ENCODE assay signal across 1 cellular context in the genomic region with DNA sequence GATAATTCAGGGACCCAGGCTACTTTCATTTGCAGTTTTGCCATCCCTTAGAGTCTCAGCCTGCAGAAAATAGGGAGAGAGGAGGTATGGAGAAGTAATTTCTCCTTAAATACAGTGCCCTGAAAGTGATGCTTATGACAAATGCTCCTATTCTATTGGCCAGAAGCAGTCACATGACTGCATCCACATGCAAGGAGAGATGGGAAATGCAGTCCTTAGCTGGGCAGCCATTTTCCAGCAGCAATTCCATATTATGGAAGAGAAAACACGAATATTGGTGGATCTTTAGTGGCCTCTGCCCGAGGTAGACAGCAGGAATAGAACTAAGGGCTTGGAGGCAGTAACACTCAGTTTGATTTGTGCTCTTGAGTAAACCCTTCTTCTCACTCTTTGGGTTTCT.
TF ChIP-seq lines count a peak whose summit lies in the region.

No MANE protein-coding gene starts in this region.

TF ChIP-seq in HepG2, 621 proteins besides CTCF, POLR2A, EP300 and RAD21 (continued from another document):
- TF ChIP-seq, protein P1, sequence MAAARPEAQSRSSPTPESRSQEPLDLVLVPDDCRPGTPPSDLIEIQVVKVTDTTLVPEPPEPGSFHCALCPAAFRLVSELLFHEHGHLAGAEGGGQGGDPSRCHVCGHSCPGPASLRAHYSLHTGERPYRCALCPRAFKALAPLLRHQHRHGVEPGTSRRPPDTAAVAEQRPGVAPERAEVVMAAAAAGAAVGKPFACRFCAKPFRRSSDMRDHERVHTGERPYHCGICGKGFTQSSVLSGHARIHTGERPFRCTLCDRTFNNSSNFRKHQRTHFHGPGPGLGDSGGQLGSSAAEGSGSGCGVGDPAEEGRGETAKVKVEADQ (CRISPR knock-in tag; IDR thresholded peaks at IDR 0.05; ENCODE audit: borderline replicate concordance) = no peak
- no peak for TF ChIP-seq JUND (CRISPR knock-in tag; IDR thresholded peaks at IDR 0.05)
- TF ChIP-seq YY1 (IDR thresholded peaks at IDR 0.05; ENCODE audit: insufficient read depth, insufficient replicate concordance, low read depth, low read length) = peak; percentile 71
- TF ChIP-seq ZNF781 (CRISPR knock-in tag; IDR thresholded peaks at IDR 0.05; ENCODE audit: borderline replicate concordance, not compliant biosample characterization) = no peak
- TF ChIP-seq ZFX (CRISPR knock-in tag; IDR thresholded peaks at IDR 0.05; ENCODE audit: low read depth) = no peak
- TF ChIP-seq SMAD3 (CRISPR knock-in tag; IDR thresholded peaks at IDR 0.05) = no peak
- TF ChIP-seq, protein P2, sequence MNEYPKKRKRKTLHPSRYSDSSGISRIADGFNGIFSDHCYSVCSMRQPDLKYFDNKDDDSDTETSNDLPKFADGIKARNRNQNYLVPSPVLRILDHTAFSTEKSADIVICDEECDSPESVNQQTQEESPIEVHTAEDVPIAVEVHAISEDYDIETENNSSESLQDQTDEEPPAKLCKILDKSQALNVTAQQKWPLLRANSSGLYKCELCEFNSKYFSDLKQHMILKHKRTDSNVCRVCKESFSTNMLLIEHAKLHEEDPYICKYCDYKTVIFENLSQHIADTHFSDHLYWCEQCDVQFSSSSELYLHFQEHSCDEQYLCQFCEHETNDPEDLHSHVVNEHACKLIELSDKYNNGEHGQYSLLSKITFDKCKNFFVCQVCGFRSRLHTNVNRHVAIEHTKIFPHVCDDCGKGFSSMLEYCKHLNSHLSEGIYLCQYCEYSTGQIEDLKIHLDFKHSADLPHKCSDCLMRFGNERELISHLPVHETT (CRISPR knock-in tag; conservative IDR thresholded peaks at IDR 0.05) = no peak
- TF ChIP-seq ZNF510 (CRISPR knock-in tag; IDR thresholded peaks at IDR 0.05; ENCODE audit: low read depth) = no peak
- TF ChIP-seq ZSCAN12 (CRISPR knock-in tag; IDR thresholded peaks at IDR 0.05) = no peak
- TF ChIP-seq XRCC5 (optimal IDR thresholded peaks at IDR 0.05; ENCODE audit: low read length) = no peak
- TF ChIP-seq, protein P3, sequence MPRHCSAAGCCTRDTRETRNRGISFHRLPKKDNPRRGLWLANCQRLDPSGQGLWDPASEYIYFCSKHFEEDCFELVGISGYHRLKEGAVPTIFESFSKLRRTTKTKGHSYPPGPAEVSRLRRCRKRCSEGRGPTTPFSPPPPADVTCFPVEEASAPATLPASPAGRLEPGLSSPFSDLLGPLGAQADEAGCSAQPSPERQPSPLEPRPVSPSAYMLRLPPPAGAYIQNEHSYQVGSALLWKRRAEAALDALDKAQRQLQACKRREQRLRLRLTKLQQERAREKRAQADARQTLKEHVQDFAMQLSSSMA (CRISPR knock-in tag; IDR thresholded peaks at IDR 0.05) = no peak
- peak; percentile 39; the same call in 1 of the 2 replicates for TF ChIP-seq HCFC1 (IDR thresholded peaks at IDR 0.05; ENCODE audit: low read depth, low read length)
- TF ChIP-seq THAP11 (CRISPR knock-in tag; IDR thresholded peaks at IDR 0.05) = peak; percentile 94
- no peak for TF ChIP-seq AGO2 (optimal IDR thresholded peaks at IDR 0.05; ENCODE audit: low read depth, low read length)
- no peak for TF ChIP-seq CBX2 (IDR thresholded peaks at IDR 0.05; ENCODE audit: low read depth, low read length)
- TF ChIP-seq CBX2 (CRISPR knock-in tag; IDR thresholded peaks at IDR 0.05; ENCODE audit: low read depth) = no peak
- no peak for TF ChIP-seq MYNN (CRISPR knock-in tag; IDR thresholded peaks at IDR 0.05; ENCODE audit: low read depth)
- TF ChIP-seq, protein P4, sequence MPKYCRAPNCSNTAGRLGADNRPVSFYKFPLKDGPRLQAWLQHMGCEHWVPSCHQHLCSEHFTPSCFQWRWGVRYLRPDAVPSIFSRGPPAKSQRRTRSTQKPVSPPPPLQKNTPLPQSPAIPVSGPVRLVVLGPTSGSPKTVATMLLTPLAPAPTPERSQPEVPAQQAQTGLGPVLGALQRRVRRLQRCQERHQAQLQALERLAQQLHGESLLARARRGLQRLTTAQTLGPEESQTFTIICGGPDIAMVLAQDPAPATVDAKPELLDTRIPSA (CRISPR knock-in tag; IDR thresholded peaks at IDR 0.05; ENCODE audit: borderline replicate concordance) = no peak
- no peak for TF ChIP-seq EED (CRISPR knock-in tag; IDR thresholded peaks at IDR 0.05)
- TF ChIP-seq HIVEP1 (CRISPR knock-in tag; IDR thresholded peaks at IDR 0.05) = no peak
- TF ChIP-seq NFYB (CRISPR knock-in tag; IDR thresholded peaks at IDR 0.05) = peak; percentile 55
- TF ChIP-seq PHF21A (CRISPR knock-in tag; IDR thresholded peaks at IDR 0.05) = no peak
- no peak for TF ChIP-seq SP4 (CRISPR knock-in tag; IDR thresholded peaks at IDR 0.05)
- TF ChIP-seq ZNF143 (CRISPR knock-in tag; IDR thresholded peaks at IDR 0.05) = peak; percentile 86
- no peak for TF ChIP-seq POLR2AphosphoS2 (IDR thresholded peaks at IDR 0.05; ENCODE audit: low read depth, low read length)
- TF ChIP-seq ISX (CRISPR knock-in tag; conservative IDR thresholded peaks at IDR 0.05) = no peak
- no peak for TF ChIP-seq NFE2L1 (CRISPR knock-in tag; IDR thresholded peaks at IDR 0.05; ENCODE audit: borderline replicate concordance)
- TF ChIP-seq, protein P5, sequence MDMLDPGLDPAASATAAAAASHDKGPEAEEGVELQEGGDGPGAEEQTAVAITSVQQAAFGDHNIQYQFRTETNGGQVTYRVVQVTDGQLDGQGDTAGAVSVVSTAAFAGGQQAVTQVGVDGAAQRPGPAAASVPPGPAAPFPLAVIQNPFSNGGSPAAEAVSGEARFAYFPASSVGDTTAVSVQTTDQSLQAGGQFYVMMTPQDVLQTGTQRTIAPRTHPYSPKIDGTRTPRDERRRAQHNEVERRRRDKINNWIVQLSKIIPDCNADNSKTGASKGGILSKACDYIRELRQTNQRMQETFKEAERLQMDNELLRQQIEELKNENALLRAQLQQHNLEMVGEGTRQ (IDR thresholded peaks at IDR 0.05; ENCODE audit: low read depth, low read length) = peak; percentile 57
- TF ChIP-seq, protein P5 (CRISPR knock-in tag; IDR thresholded peaks at IDR 0.05; ENCODE audit: borderline replicate concordance) = peak; percentile 77; the same call in 1 of the 2 replicates
- TF ChIP-seq RARA (CRISPR knock-in tag; IDR thresholded peaks at IDR 0.05) = no peak
TF ChIP-seq in HepG2: peak in this region for 7.
